ENCODE assay signal across 22 cellular contexts in genomic region chr16:1079786-1080525, GRCh38. TPM values are rescaled to one million over a fixed set of nuclear protein-coding genes. Genes with fewer than 3 reads are reported as not detected.
A peak's percentile ranks its signal among the peaks of the same experiment; 100 is the strongest.
DNase-seq lines count a peak whose midpoint lies in the region; ATAC-seq and TF ChIP-seq lines count a peak whose summit lies in the region.
"Had no signal": no experiment of that assay in that cellular context is flagged by ENCODE, and none has a peak within 500 bp of the region (broad histone marks: within the 10 kb centered on the region; RNA-seq: fewer than 3 reads in every experiment).

No MANE protein-coding gene starts in this region.

- no peaks in the 10 kb centered on the region for H3K4me1 Mint-ChIP-seq in stimulated activated naive CD8-positive, alpha-beta T cell treated with anti-CD3 and anti-CD28 coated beads, Interleukin-15, amount 100 ng/mL, for 72 hours
- H3K4me1 Mint-ChIP-seq: IgD-negative memory B cell had no signal

- peak overlapping the region; percentile 97 for H2AK5ac ChIP-seq in neuronal stem cell (ENCODE audit: low read depth, low read length)

- peaks cover 0 to 1% of the 10 kb centered on the region in 2 donors for H3K36me3 ChIP-seq in neuronal stem cell (replicated peaks in 1 of 2; ENCODE audit: control insufficient read depth in 2 of 2, insufficient read depth in 2 of 2, low read length in 2 of 2)
- H3K36me3 ChIP-seq: BLaER1, HAP-1 had no signal

- H3K79me1 ChIP-seq in neuronal stem cell (ENCODE audit: low read depth, low read length), result peaks cover 5% of the 10 kb centered on the region

- DNase-seq in stimulated activated naive CD8-positive, alpha-beta T cell treated with anti-CD3 and anti-CD28 coated beads, Interleukin-15, amount 100 ng/mL, for 72 hours, result no peak
- DNase-seq in stimulated activated naive CD8-positive, alpha-beta T cell treated with anti-CD3 and anti-CD28 coated beads, Interleukin-15, Interleukin-2, amounts not matched to agents 100 U/mL and 50 U/mL, for 24 hours, result no peak
- no peak for DNase-seq in neuronal stem cell (ENCODE audit: low spot score)
- no peak for DNase-seq in DMS153 (lab: John Stamatoyannopoulos, UW)
- DNase-seq: 8988T; Calu3; CD8-positive, alpha-beta T cell; DMS53; DND-41; EL; HFFc6; KBM-7 had no signal

- no peak overlapping the region for H3K27ac Mint-ChIP-seq in stimulated activated naive CD8-positive, alpha-beta T cell treated with anti-CD3 and anti-CD28 coated beads, Interleukin-15, amount 100 ng/mL, for 72 hours
- H3K27ac Mint-ChIP-seq: CD8-positive, alpha-beta T cell; HFFc6 had no signal

- H3K4me3 ChIP-seq in neuronal stem cell (ENCODE audit: low read length in 2 of 2), result no peak overlapping the region
- H3K4me3 ChIP-seq: BLaER1, GM12878, HAP-1 had no signal

- H3K4ac ChIP-seq in neuronal stem cell (ENCODE audit: low read length), result no peak overlapping the region

- peak overlapping the region; percentile 96 for H3K27ac ChIP-seq in VCaP
- H3K27ac ChIP-seq in neuronal stem cell (replicated peaks; ENCODE audit: low read length), result no peak overlapping the region
- H3K27ac ChIP-seq: BLaER1, HL-60 had no signal

- peak overlapping the region; percentile 87 for H2BK120ac ChIP-seq in neuronal stem cell (ENCODE audit: low read depth, low read length)

- H4K91ac ChIP-seq in neuronal stem cell (ENCODE audit: low read depth, low read length, poor library complexity), result peak overlapping the region; percentile 85

- ATAC-seq in stimulated activated naive CD8-positive, alpha-beta T cell treated with anti-CD3 and anti-CD28 coated beads, Interleukin-15, amount 100 ng/mL, for 72 hours, result peak; percentile 24
- ATAC-seq in stimulated activated naive CD8-positive, alpha-beta T cell treated with anti-CD3 and anti-CD28 coated beads, Interleukin-15, Interleukin-2, amounts not matched to agents 100 U/mL and 50 U/mL, for 24 hours, result no peak
- no peak for ATAC-seq in GM19023 (IDR thresholded peaks at IDR 0.05; ENCODE audit: unreplicated experiment)
- no peak for ATAC-seq in HG02852 (IDR thresholded peaks at IDR 0.05; ENCODE audit: unreplicated experiment)
- ATAC-seq: CD8-positive, alpha-beta T cell; GM12878 had no signal

- H3K4me2 ChIP-seq in neuronal stem cell (ENCODE audit: insufficient read depth, low read length, poor library complexity, severe bottlenecking), result no peak overlapping the region
- H3K4me2 ChIP-seq: BLaER1 had no signal

- peak overlapping the region; percentile 82 for H3K14ac ChIP-seq in neuronal stem cell (ENCODE audit: low read length)

- peak overlapping the region; percentile 80 for H3K23ac ChIP-seq in neuronal stem cell (ENCODE audit: low read depth, low read length, poor library complexity)

- no CpG with 5 or more reads among the region's 45 CpGs for WGBS in neuronal stem cell (ENCODE audit: extremely low coverage in 2 of 2, insufficient read length in 2 of 2, insufficient replicate concordance in 1 of 2), 2 donors

- peak overlapping the region; percentile 63 for H2BK12ac ChIP-seq in neuronal stem cell (ENCODE audit: low read length)

- peaks cover 81% of the 10 kb centered on the region for H3K27me3 Mint-ChIP-seq in stimulated activated naive CD8-positive, alpha-beta T cell treated with anti-CD3 and anti-CD28 coated beads, Interleukin-15, amount 100 ng/mL, for 72 hours

- no peak overlapping the region for H3K9ac ChIP-seq in neuronal stem cell (ENCODE audit: low read depth, low read length, poor library complexity)
- H3K9ac ChIP-seq: BLaER1 had no signal

- peaks cover 9 to 10% of the 10 kb centered on the region in 2 donors for H3K4me1 ChIP-seq in neuronal stem cell (ENCODE audit: control insufficient read depth in 2 of 2, insufficient read depth in 1 of 2, low read depth in 1 of 2, low read length in 2 of 2)
- H3K4me1 ChIP-seq: HAP-1 had no signal

- H3K9me3 Mint-ChIP-seq in stimulated activated naive CD8-positive, alpha-beta T cell treated with anti-CD3 and anti-CD28 coated beads, Interleukin-15, amount 100 ng/mL, for 72 hours, result peaks cover 0 to 14% of the 10 kb centered on the region in 2 donors

- H2BK5ac ChIP-seq in neuronal stem cell (ENCODE audit: low read length), result peak overlapping the region; percentile 95

- H2BK15ac ChIP-seq in neuronal stem cell (ENCODE audit: low read length), result peak overlapping the region; percentile 96

- H4K8ac ChIP-seq in neuronal stem cell (ENCODE audit: low read depth, low read length), result no peak overlapping the region

- H3K18ac ChIP-seq in neuronal stem cell (ENCODE audit: low read length), result peak overlapping the region; percentile 87

- H3K27me3 ChIP-seq in neuronal stem cell (ENCODE audit: control insufficient read depth in 3 of 3, insufficient read depth in 3 of 3, low read depth in 1 of 3, low read length in 3 of 3), result peaks cover 0 to 36% (median 0%) of the 10 kb centered on the region in 3 experiments

- H2AFZ ChIP-seq in neuronal stem cell (ENCODE audit: low read length), result no peak overlapping the region

- TF ChIP-seq CTCF in VCaP (conservative IDR thresholded peaks at IDR 0.05), result no peak

- peaks cover 7 to 11% of the 10 kb centered on the region in 2 donors for H3K9me3 ChIP-seq in neuronal stem cell (replicated peaks in 1 of 2; ENCODE audit: control insufficient read depth in 2 of 2, insufficient read depth in 1 of 2, low read depth in 1 of 2, low read length in 2 of 2)

- no peak overlapping the region for H3K4me3 Mint-ChIP-seq in stimulated activated naive CD8-positive, alpha-beta T cell treated with anti-CD3 and anti-CD28 coated beads, Interleukin-15, amount 100 ng/mL, for 72 hours
- H3K4me3 Mint-ChIP-seq: CD8-positive, alpha-beta T cell; HFFc6; IgD-negative memory B cell had no signal

RNA-seq across cellular contexts. Expression of gene SSTR5, which starts 7.4 kb away (rescaled TPM):
- polyA plus RNA-seq in neuronal stem cell (2013, experiment 1 of 2), result not detected
- polyA plus RNA-seq in neuronal stem cell (2013, experiment 2 of 2), result not detected
- polyA plus RNA-seq: AG04450, GM12878, IgD-negative memory B cell had no signal

RNA-seq across cellular contexts. Expression of gene C1QTNF8, which starts 16.1 kb away (rescaled TPM):
- not detected for polyA plus RNA-seq in neuronal stem cell (2013, experiment 1 of 2)
- polyA plus RNA-seq in neuronal stem cell (2013, experiment 2 of 2), result not detected
- polyA plus RNA-seq: AG04450, GM12878, H1, IgD-negative memory B cell had no signal
